9 cellular contexts compared by ENCODE assay signal in the genomic region with DNA sequence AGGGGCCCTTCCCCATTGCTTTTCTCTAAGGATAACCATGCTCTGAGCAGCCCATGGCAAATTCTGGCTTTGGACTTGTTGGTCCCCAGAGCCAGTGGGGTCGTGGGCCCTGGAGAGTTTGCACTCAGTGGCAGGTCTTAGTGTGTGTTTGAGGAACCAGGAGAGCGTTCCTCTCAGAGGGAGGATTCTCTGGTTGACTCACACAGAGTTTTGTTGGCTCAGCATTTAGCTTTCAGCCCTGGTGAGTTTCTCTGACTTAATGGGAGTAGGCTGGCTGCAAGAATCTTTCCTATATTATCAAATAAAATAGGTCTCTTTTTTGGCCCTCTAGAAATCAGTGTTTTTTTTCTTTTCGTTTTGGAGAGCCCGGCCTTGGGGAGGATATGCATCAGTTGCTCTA. TPM values are rescaled to one million over a fixed set of nuclear protein-coding genes. Genes with fewer than 3 reads are reported as not detected.
A peak's percentile ranks its signal among the peaks of the same experiment; 100 is the strongest.
DNase-seq lines count a peak whose midpoint lies in the region; ATAC-seq, FAIRE-seq and TF ChIP-seq lines count a peak whose summit lies in the region.
"Had no signal": no experiment of that assay in that cellular context is flagged by ENCODE, and none has a peak within 500 bp of the region (broad histone marks: within the 10 kb centered on the region; RNA-seq: fewer than 3 reads in every experiment).

No MANE protein-coding gene starts in this region.

- 53 to 66% (median 62%) methylated on average over 4 of the region's 4 CpGs for WGBS in spleen, 5 donors

- no peak overlapping the region for H3K4me2 ChIP-seq in astrocyte (ENCODE audit: low read length)

- H3K27me3 Mint-ChIP-seq in astrocyte (ENCODE audit: low read depth, unreplicated experiment) = peaks cover 6% of the 10 kb centered on the region

- no peaks in the 10 kb centered on the region for H3K36me3 Mint-ChIP-seq in astrocyte (ENCODE audit: low read depth, unreplicated experiment)
- H3K36me3 Mint-ChIP-seq: T-cell had no signal

- no peaks in the 10 kb centered on the region for H3K79me2 ChIP-seq in astrocyte (ENCODE audit: insufficient read depth, low read length)

- H3K9me3 Mint-ChIP-seq in astrocyte (ENCODE audit: unreplicated experiment) = peaks cover 3% of the 10 kb centered on the region
- H3K9me3 Mint-ChIP-seq: T-cell had no signal

- H3K9me3 ChIP-seq in astrocyte (ENCODE audit: insufficient read depth, low read depth, low read length) (no peaks in the 10 kb centered on the region), mucosa of descending colon (no peaks in the 10 kb centered on the region), spleen (no peaks in the 10 kb centered on the region)

- ATAC-seq in HG03066 (IDR thresholded peaks at IDR 0.05; ENCODE audit: low read depth, unreplicated experiment) (peak; percentile 45), mucosa of descending colon (peak; percentile 18)
- ATAC-seq: T-cell had no signal

- intact Hi-C loops in mucosa of descending colon (cut with DNase I, micrococcal nuclease) = no loop called here
- intact Hi-C loops in spleen (cut with DNase I; ENCODE audit: low total_unique reads) = no loop called here

- H3K27ac ChIP-seq in astrocyte (ENCODE audit: low read depth, low read length) (no peak overlapping the region), spleen (peak overlapping the region in 4 of 8 donors; percentile 46 to 80 (median 58))

- DNase-seq in DMS153 (lab: John Stamatoyannopoulos, UW) (peak; percentile 45), astrocyte (ENCODE audit: low read depth) (peak; percentile 17), mucosa of descending colon (peak in 1 of 3 donors; percentile 47), activated T-cell treated with anti-CD3 and anti-CD28 coated beads for 4 hours (no peak), cerebellar cortex (ENCODE audit: low spot score) (no peak), NCI-H1048 (lab: John Stamatoyannopoulos, UW) (no peak), spleen (no peak)
- DNase-seq: T-cell had no signal

- H3K27ac Mint-ChIP-seq in astrocyte (ENCODE audit: unreplicated experiment) = no peak overlapping the region
- H3K27ac Mint-ChIP-seq: T-cell had no signal

- H3K4me3 Mint-ChIP-seq in astrocyte (ENCODE audit: unreplicated experiment) = no peak overlapping the region
- H3K4me3 Mint-ChIP-seq: T-cell had no signal

- no peaks in the 10 kb centered on the region for H4K20me1 ChIP-seq in astrocyte (ENCODE audit: insufficient read depth, low read length)

- TF ChIP-seq CTCF in astrocyte (IDR thresholded peaks at IDR 0.05; ENCODE audit: insufficient read depth, low read depth, low read length) (no peak), mucosa of descending colon (IDR thresholded peaks at IDR 0.05) (no peak), spleen (IDR thresholded peaks at IDR 0.05 in 8 of 11, conservative IDR thresholded peaks at IDR 0.05 in 3 of 11) (no peak)

- H3K4me1 ChIP-seq in astrocyte (ENCODE audit: insufficient read depth, low read length) (no peaks in the 10 kb centered on the region), mucosa of descending colon (ENCODE audit: low read depth) (peaks cover 44% of the 10 kb centered on the region), spleen (peaks cover 0 to 40% (median 20%) of the 10 kb centered on the region in 6 donors)

- H2AFZ ChIP-seq in astrocyte (ENCODE audit: low read depth, low read length) = no peak overlapping the region

- H3K27me3 ChIP-seq in astrocyte (ENCODE audit: insufficient read depth, low read length) = no peaks in the 10 kb centered on the region
- peaks cover 0 to 5% (median 0%) of the 10 kb centered on the region in 7 donors for H3K27me3 ChIP-seq in spleen (replicated peaks in 1 of 7)

- H3K9ac ChIP-seq in astrocyte (ENCODE audit: low read length) = no peak overlapping the region

- H3K36me3 ChIP-seq in astrocyte (ENCODE audit: insufficient read depth, low read length) (no peaks in the 10 kb centered on the region), mucosa of descending colon (ENCODE audit: low read depth) (no peaks in the 10 kb centered on the region), spleen (no peaks in the 10 kb centered on the region)

- no peak for FAIRE-seq in astrocyte (lab: Jason Lieb, UNC)

- TF ChIP-seq POLR2A in spleen (IDR thresholded peaks at IDR 0.05) = no peak

- H3K4me3 ChIP-seq in astrocyte (ENCODE audit: insufficient read depth, low read depth, low read length) (no peak overlapping the region), mucosa of descending colon (no peak overlapping the region), spleen (no peak overlapping the region)

- peaks cover 24% of the 10 kb centered on the region for H3K4me1 Mint-ChIP-seq in astrocyte (ENCODE audit: low read depth, unreplicated experiment)

RNA-seq across cellular contexts. Expression of a gene that starts 20.9 kb away (rescaled TPM):
- total RNA-seq in astrocyte (1.4 and 4.2 TPM in 2 replicates), mucosa of descending colon (100 to 1,000 TPM; 260 to 622 (median 508) TPM), spleen (10 to 100 TPM in 6 of 7 donors, 1 to 10 TPM in 1; 7.1 to 20.2 (median 12.5) TPM)
- 10 to 100 TPM; 10.7 to 25.9 (median 12.5) TPM for polyA plus RNA-seq in spleen

Comparison
In these comparisons a context has a peak if more than half of its experiments do, and no peak if none do; other contexts are left out.
1. DNase-seq: peak in DMS153 (single experiment) and astrocyte (single experiment); none in activated T-cell treated with anti-CD3 and anti-CD28 coated beads for 4 hours (single experiment), cerebellar cortex (single experiment), NCI-H1048 (single experiment) and spleen (single experiment).
2. RNA of a gene that starts 20.9 kb away (total RNA-seq): 260 to 622 TPM in mucosa of descending colon; 7.1 to 20.2 TPM in spleen and 1.4 to 4.2 TPM in astrocyte; every median in the first group is over 10 times any median in the second.